In the genomic region with DNA sequence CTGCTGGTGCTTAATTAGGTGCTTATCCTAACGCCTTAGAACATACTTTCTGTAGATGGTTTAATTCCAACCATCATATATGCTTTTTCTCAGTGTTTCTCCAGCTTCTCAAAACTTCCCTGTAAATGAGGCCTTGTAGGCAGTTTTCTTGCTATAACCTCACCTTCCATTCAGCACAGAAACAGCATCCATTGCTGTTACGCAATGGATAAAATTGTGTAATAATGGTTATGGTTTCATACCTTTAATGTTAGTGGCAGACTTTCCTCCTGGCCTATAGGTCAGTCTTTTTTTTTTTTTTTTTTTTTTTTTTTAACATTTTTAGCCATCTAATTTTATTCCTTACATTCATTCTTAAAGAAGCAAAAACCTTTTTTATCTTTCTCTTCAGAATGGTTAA, we compare ENCODE assay signal across 20 cellular contexts.
"Had no signal": no experiment of that assay in that cellular context is flagged by ENCODE, and none has a peak within 500 bp of the region (broad histone marks: within the 10 kb centered on the region; RNA-seq: fewer than 3 reads in every experiment).

No MANE protein-coding gene starts in this region.

- FAIRE-seq: frontal cortex had no signal

- H3K36me3 ChIP-seq: ascending aorta, brain microvascular endothelial cell, colonic mucosa, left ventricle myocardium inferior, right atrium auricular region, thoracic aorta, vagina had no signal

- H3K4me1 ChIP-seq: ascending aorta, colonic mucosa, left ventricle myocardium inferior, right atrium auricular region, vagina had no signal

- H3K27ac ChIP-seq: ascending aorta, brain microvascular endothelial cell, colonic mucosa, epithelial cell of prostate, left ventricle myocardium inferior, right atrium auricular region, thoracic aorta, vagina, VCaP had no signal

- DNase-seq: activated CD4-positive, alpha-beta T cell treated with anti-CD3 and anti-CD28 coated beads, Interleukin-2, amount 10 ng/mL, durations not matched to agents 24 days and 14 days; activated CD8-positive, alpha-beta memory T cell treated with anti-CD3 and anti-CD28 coated beads, Interleukin-2, amount 10 ng/mL, durations not matched to agents 7 days and 5 days; activated CD8-positive, alpha-beta T cell treated with anti-CD3 and anti-CD28 coated beads for 36 hours; activated gamma-delta T cell; activated T-cell treated with anti-CD3 and anti-CD28 coated beads for 4 hours; brain microvascular endothelial cell; colonic mucosa; hippocampal formation; left ventricle myocardium inferior; natural killer cell; stimulated activated CD4-positive, alpha-beta T cell treated with anti-CD3 and anti-CD28 coated beads, Interleukin-4, amount 100 ng/mL, for 24 hours; stimulated activated naive CD4-positive, alpha-beta T cell treated with Interleukin-2 at 50 U/mL for 16 hours had no signal

- H3K9me3 ChIP-seq: ascending aorta, colonic mucosa, left ventricle myocardium inferior, right atrium auricular region, thoracic aorta, vagina had no signal

- H3K4me3 ChIP-seq: ascending aorta, colonic mucosa, left ventricle myocardium inferior, right atrium auricular region, thoracic aorta, vagina had no signal

- ATAC-seq: activated CD4-positive, CD25-positive, alpha-beta regulatory T cell treated with anti-CD3 and anti-CD28 coated beads, Interleukin-2, amount 50 U/mL, for 24 hours; activated CD8-positive, alpha-beta memory T cell treated with anti-CD3 and anti-CD28 coated beads, Interleukin-2, amount 10 ng/mL, durations not matched to agents 7 days and 5 days; activated CD8-positive, alpha-beta T cell treated with anti-CD3 and anti-CD28 coated beads for 36 hours; natural killer cell had no signal

- H3K27me3 ChIP-seq: ascending aorta, brain microvascular endothelial cell, colonic mucosa, right atrium auricular region, vagina had no signal
